Comparison of ENCODE assay signal across 28 cellular contexts in genomic region chr16:64130140-64130539, GRCh38.
"Had no signal": no experiment of that assay in that cellular context is flagged by ENCODE, and none has a peak within 500 bp of the region (broad histone marks: within the 10 kb centered on the region; RNA-seq: fewer than 3 reads in every experiment).

No MANE protein-coding gene starts in this region.

- H3K4me3 ChIP-seq: neural progenitor cell, ovary, psoas muscle, skin epidermis, smooth muscle cell, spleen, suprapubic skin, testis, tibial artery, transverse colon, upper lobe of right lung, uterus had no signal

- H2AFZ ChIP-seq: neural progenitor cell, parathyroid adenoma had no signal

- H3K9me3 ChIP-seq: ovary, psoas muscle, suprapubic skin, testis, tibial artery, transverse colon, upper lobe of right lung, uterus had no signal

- H3K27ac ChIP-seq: neural progenitor cell, ovary, parathyroid adenoma, psoas muscle, skin epidermis, spleen, suprapubic skin, testis, tibial artery, transverse colon, upper lobe of right lung, uterus had no signal

- ATAC-seq: natural killer cell; psoas muscle; right cardiac atrium; sciatic nerve; stimulated activated memory B cell treated with anti-CD40 and anti-IgM and Interleukin-4, amounts not matched to agents 10 μg/mL and 1 μg/mL and 100 μg/mL, for 72 hours; stimulated activated naive CD8-positive, alpha-beta T cell treated with anti-CD3 and anti-CD28 coated beads, Interleukin-15, amount 100 ng/mL, for 72 hours; stimulated activated naive CD8-positive, alpha-beta T cell treated with anti-CD3 and anti-CD28 coated beads, Interleukin-15, Interleukin-2, amounts not matched to agents 100 U/mL and 50 U/mL, for 24 hours; upper lobe of right lung had no signal

- DNase-seq: natural killer cell; occipital lobe; ovary; posterior cingulate gyrus; psoas muscle; right cardiac atrium; spleen; stimulated activated CD4-positive, alpha-beta T cell treated with anti-CD3 and anti-CD28 coated beads, Interleukin-12 subunit alpha, Interleukin-12 subunit beta, amount 100 ng/mL, for 4 hours; stimulated activated CD4-positive, alpha-beta T cell treated with anti-CD3 and anti-CD28 coated beads, Interleukin-1b, Interleukin-23, amount 100 ng/mL, for 48 hours; stimulated activated CD4-positive, alpha-beta T cell treated with anti-CD3 and anti-CD28 coated beads, Interleukin-4, amount 100 ng/mL, for 1 hour; stimulated activated CD4-positive, alpha-beta T cell treated with anti-CD3 and anti-CD28 coated beads, Interleukin-4, amount 100 ng/mL, for 4 hours; stimulated activated CD8-positive, alpha-beta memory T cell treated with anti-CD3 and anti-CD28 coated beads, Interleukin-4, amount 100 ng/mL, for 48 hours; stimulated activated naive CD4-positive, alpha-beta T cell; stimulated activated naive CD8-positive, alpha-beta T cell treated with anti-CD3 and anti-CD28 coated beads, Interleukin-15, amount 100 ng/mL, for 72 hours; stimulated activated naive CD8-positive, alpha-beta T cell treated with anti-CD3 and anti-CD28 coated beads, Interleukin-15, Interleukin-2, amounts not matched to agents 100 U/mL and 50 U/mL, for 24 hours; substantia nigra; testis; tibial artery; transverse colon; upper lobe of right lung; uterus had no signal

- H3K36me3 ChIP-seq: neural progenitor cell, ovary, spleen, suprapubic skin, tibial artery, transverse colon, upper lobe of right lung, uterus had no signal

- H3K4me2 ChIP-seq: neural progenitor cell, smooth muscle cell had no signal

- H3K27me3 ChIP-seq: neural progenitor cell, ovary, spleen, suprapubic skin, testis, tibial artery, transverse colon, upper lobe of right lung, uterus had no signal

- H3K4me1 ChIP-seq: psoas muscle, spleen, tibial artery, transverse colon, upper lobe of right lung, uterus had no signal

- H3K9ac ChIP-seq: neural progenitor cell, parathyroid adenoma had no signal

- H3K79me2 ChIP-seq: parathyroid adenoma had no signal
